13 cellular contexts compared by ENCODE assay signal in genomic region chr1:7223334-7224080, GRCh38.
DNase-seq lines count a peak whose midpoint lies in the region; ATAC-seq and TF ChIP-seq lines count a peak whose summit lies in the region.
"Had no signal": no experiment of that assay in that cellular context is flagged by ENCODE, and none has a peak within 500 bp of the region (broad histone marks: within the 10 kb centered on the region; RNA-seq: fewer than 3 reads in every experiment).

No MANE protein-coding gene starts in this region.

- H3K27ac ChIP-seq in brain microvascular endothelial cell = no peak overlapping the region
- H3K27ac ChIP-seq: esophagus squamous epithelium, vagina had no signal

- no peaks in the 10 kb centered on the region for H3K4me1 Mint-ChIP-seq in activated T-cell treated with anti-CD3 and anti-CD28 coated beads, Interleukin-2, amount 50 U/mL, for 4 hours (ENCODE audit: low read depth)

- no peak for TF ChIP-seq CTCF in brain microvascular endothelial cell (IDR thresholded peaks at IDR 0.05; ENCODE audit: low read depth, low read length, missing control alignments)

- H3K27me3 ChIP-seq in MG63 = no peaks in the 10 kb centered on the region
- no peaks in the 10 kb centered on the region for H3K27me3 ChIP-seq in brain microvascular endothelial cell (replicated peaks)
- H3K27me3 ChIP-seq: vagina had no signal

- H3K4me3 ChIP-seq in MG63 = no peak overlapping the region
- H3K4me3 ChIP-seq in brain microvascular endothelial cell (ENCODE audit: low read depth, low read length) = no peak overlapping the region
- H3K4me3 ChIP-seq: esophagus squamous epithelium, vagina had no signal

- DNase-seq in EH (ENCODE audit: low read depth) (peak; percentile 93), MG63 (peak; percentile 49), brain microvascular endothelial cell (peak; percentile 72), non-pigmented ciliary epithelial cell (ENCODE audit: low read depth) (peak; percentile 75)
- no peak for DNase-seq in activated T-cell treated with anti-CD3 and anti-CD28 coated beads, Interleukin-2, amount 50 U/mL, for 4 hours
- DNase-seq: activated CD8-positive, alpha-beta T cell treated with anti-CD3 and anti-CD28 coated beads, Interleukin-2, amount 10 ng/mL, durations not matched to agents 7 days and 5 days; esophagus squamous epithelium; left ventricle myocardium superior; NCI-H1930; retina had no signal

- H3K27me3 Mint-ChIP-seq in activated T-cell treated with anti-CD3 and anti-CD28 coated beads, Interleukin-2, amount 50 U/mL, for 4 hours (ENCODE audit: low read depth) = peaks cover 11% of the 10 kb centered on the region

- no peaks in the 10 kb centered on the region for H3K9me3 Mint-ChIP-seq in activated T-cell treated with anti-CD3 and anti-CD28 coated beads, Interleukin-2, amount 50 U/mL, for 4 hours

- ATAC-seq in activated T-cell treated with anti-CD3 and anti-CD28 coated beads, Interleukin-2, amount 50 U/mL, for 4 hours = no peak
- no peak for ATAC-seq in HG03135 (IDR thresholded peaks at IDR 0.05; ENCODE audit: unreplicated experiment)
- ATAC-seq in HG02840 (IDR thresholded peaks at IDR 0.05; ENCODE audit: low FRiP score, unreplicated experiment) = no peak
- ATAC-seq: activated CD8-positive, alpha-beta T cell treated with anti-CD3 and anti-CD28 coated beads, Interleukin-2, amount 10 ng/mL, durations not matched to agents 7 days and 5 days; left ventricle myocardium superior had no signal

- no peak overlapping the region for H3K4me3 Mint-ChIP-seq in activated T-cell treated with anti-CD3 and anti-CD28 coated beads, Interleukin-2, amount 50 U/mL, for 4 hours
- H3K4me3 Mint-ChIP-seq: activated CD8-positive, alpha-beta T cell treated with anti-CD3 and anti-CD28 coated beads, Interleukin-2, amount 10 ng/mL, durations not matched to agents 7 days and 5 days had no signal

- H3K36me3 Mint-ChIP-seq in activated T-cell treated with anti-CD3 and anti-CD28 coated beads, Interleukin-2, amount 50 U/mL, for 4 hours (ENCODE audit: insufficient read depth) = no peaks in the 10 kb centered on the region

- H3K36me3 ChIP-seq in MG63 = no peaks in the 10 kb centered on the region
- H3K36me3 ChIP-seq in brain microvascular endothelial cell (replicated peaks) = no peaks in the 10 kb centered on the region
- H3K36me3 ChIP-seq: esophagus squamous epithelium, vagina had no signal

- in situ Hi-C loops in brain microvascular endothelial cell (cut with HindIII; ENCODE audit: low pct_ligation_motif_present, low sequenced_read_pairs) = loop anchor here (25.0 kb wide), 1 partner anchor 511 kb away; the partner anchor contains the start of gene DNAJC11

- H3K9me3 ChIP-seq in MG63 = no peaks in the 10 kb centered on the region
- H3K9me3 ChIP-seq: esophagus squamous epithelium, vagina had no signal
